Comparison of ENCODE assay signal across 1 cellular context in the genomic region with DNA sequence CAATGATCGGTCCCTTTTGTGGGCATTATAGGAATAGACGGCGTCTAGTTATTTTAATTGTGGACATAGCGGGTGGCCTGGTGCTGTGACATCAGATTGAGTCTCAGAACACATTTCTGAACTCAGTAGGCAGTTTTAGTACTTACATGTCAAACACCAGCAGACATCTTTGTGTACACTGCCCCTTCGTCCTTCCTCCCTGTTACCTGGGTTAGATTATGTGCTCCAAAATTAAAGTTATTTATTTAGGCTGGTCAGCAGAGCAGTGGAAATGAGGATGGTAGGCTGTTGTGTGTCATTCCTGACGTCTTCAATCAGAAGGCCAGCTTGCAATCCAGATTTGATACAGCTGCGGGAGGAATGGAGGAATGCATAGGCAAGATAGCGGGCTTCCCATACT.
TF ChIP-seq lines count a peak whose summit lies in the region.

No MANE protein-coding gene starts in this region.

TF ChIP-seq in HCT116, 20 proteins besides CTCF, POLR2A, EP300 and RAD21 (continued from another document):
- no peak for TF ChIP-seq REST (IDR thresholded peaks at IDR 0.05; ENCODE audit: low read depth)
- no peak for TF ChIP-seq FOSL1 (IDR thresholded peaks at IDR 0.05; ENCODE audit: low read depth)
- TF ChIP-seq JUND (IDR thresholded peaks at IDR 0.05): no peak
- no peak for TF ChIP-seq EGR1 (IDR thresholded peaks at IDR 0.05; ENCODE audit: low read depth)
- no peak for TF ChIP-seq SIN3A (IDR thresholded peaks at IDR 0.05; ENCODE audit: low read depth)
- no peak for TF ChIP-seq ELF1 (IDR thresholded peaks at IDR 0.05; ENCODE audit: borderline replicate concordance, low read depth)
- TF ChIP-seq ZNF274 (IDR thresholded peaks at IDR 0.05; ENCODE audit: low read depth, low read length): no peak
